7 cellular contexts compared by ENCODE assay signal in the genomic region with DNA sequence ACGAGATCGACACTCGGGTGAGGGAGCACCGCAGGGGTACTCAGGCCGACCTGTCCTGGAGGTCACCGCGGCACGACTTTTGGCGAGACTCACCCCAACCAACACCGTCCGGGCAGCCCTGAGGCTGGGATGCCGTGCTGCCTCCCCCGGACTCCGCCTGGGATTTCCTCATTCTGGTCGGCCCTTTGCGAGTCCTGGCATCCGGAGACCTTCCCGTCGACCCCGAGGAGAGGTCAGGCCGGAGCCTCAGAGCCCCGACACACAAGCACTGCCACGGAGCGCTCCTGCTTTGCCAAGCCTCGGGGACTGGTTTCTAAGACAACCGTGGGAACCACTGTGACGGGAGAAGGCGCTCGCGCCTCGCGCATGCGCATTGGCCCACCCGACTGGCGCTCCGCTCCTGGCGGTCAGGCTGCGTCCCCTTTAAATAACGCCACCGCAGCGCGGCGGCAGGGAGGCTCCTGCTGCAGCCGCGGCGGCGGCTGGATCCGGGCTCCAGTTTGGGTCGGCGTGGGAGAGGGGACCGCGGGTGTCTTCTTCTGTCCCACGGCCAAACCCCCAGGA.
A peak's percentile ranks its signal among the peaks of the same experiment; 100 is the strongest.
DNase-seq lines count a peak whose midpoint lies in the region; ATAC-seq, FAIRE-seq and TF ChIP-seq lines count a peak whose summit lies in the region.
"Not testable (repeated sequence)": the region's sequence is repeated elsewhere in the genome, so short reads cannot be mapped to it uniquely, and the experiment has no call there.

No MANE protein-coding gene starts in this region.

- H3K4me3 ChIP-seq in choroid plexus epithelial cell (ENCODE audit: low read depth, low read length) (peak overlapping the region; percentile 48), kidney (ENCODE audit: low read length in 2 of 2) (peak overlapping the region; percentile 38 to 60), small intestine (ENCODE audit: low read depth in 1 of 2, low read length in 2 of 2) (peak overlapping the region in 1 of 2 donors; percentile 30)

- TF ChIP-seq CTCF in choroid plexus epithelial cell (conservative IDR thresholded peaks at IDR 0.05; ENCODE audit: low read depth, low read length): not testable (repeated sequence)
- TF ChIP-seq CTCF in kidney (IDR thresholded peaks at IDR 0.05; ENCODE audit: borderline replicate concordance, extremely low read depth, insufficient read depth): peak; percentile 11

- peaks cover 4 to 20% of the 10 kb centered on the region in 2 donors for H3K27me3 ChIP-seq in small intestine (ENCODE audit: control insufficient read depth in 2 of 2, insufficient read depth in 2 of 2, low read length in 2 of 2)

- H3K9ac ChIP-seq in kidney (ENCODE audit: low read length in 2 of 2): not testable (repeated sequence)

- H3K4me1 ChIP-seq in kidney (ENCODE audit: control insufficient read depth in 1 of 2, insufficient read depth in 1 of 2, low read depth in 1 of 2, low read length in 2 of 2): peaks cover 5 to 38% of the 10 kb centered on the region in 2 donors
- H3K4me1 ChIP-seq in small intestine (ENCODE audit: control insufficient read depth in 2 of 2, insufficient read depth in 1 of 2, low read depth in 1 of 2, low read length in 1 of 2): not testable (repeated sequence)

- 1 to 2% (median 1%) methylated on average over 45 to 53 of the region's 53 CpGs for WGBS in small intestine, 3 donors

- peak; percentile 60 for ATAC-seq in GM18519 (IDR thresholded peaks at IDR 0.05; ENCODE audit: low FRiP score, unreplicated experiment)

- peak; percentile 77 for DNase-seq in HT1080 (ENCODE audit: low read depth)
- DNase-seq in NCI-H82 (lab: John Stamatoyannopoulos, UW): peak; percentile 95
- DNase-seq in activated CD4-positive, alpha-beta T cell treated with anti-CD3 and anti-CD28 coated beads, Interleukin-2, amount 50 U/mL, for 24 hours (ENCODE audit: low read depth in 1 of 2, low spot score in 1 of 2): peak; percentile 67 to 79
- DNase-seq in choroid plexus epithelial cell (ENCODE audit: low read depth): peak; percentile 84
- peak; percentile 97 for DNase-seq in kidney
- peak; percentile 76 for DNase-seq in small intestine

- not testable (repeated sequence) for H3K36me3 ChIP-seq in kidney (ENCODE audit: control insufficient read depth in 1 of 2, insufficient read depth in 2 of 2, low read length in 2 of 2); small intestine (ENCODE audit: control insufficient read depth in 2 of 2, insufficient read depth in 2 of 2, low read length in 2 of 2)

- FAIRE-seq in kidney (lab: Jason Lieb, UNC); small intestine (lab: Jason Lieb, UNC): not testable (repeated sequence)

- not testable (repeated sequence) for H3K9me3 ChIP-seq in kidney (ENCODE audit: control insufficient read depth in 1 of 2, low read length in 2 of 2); small intestine (ENCODE audit: control insufficient read depth, low read depth)

- H3K27ac ChIP-seq in kidney (ENCODE audit: low read depth in 2 of 2, low read length in 2 of 2); small intestine (ENCODE audit: low read depth in 1 of 2, low read length in 1 of 2): not testable (repeated sequence)

- intact Hi-C loops in kidney (cut with DNase I): not testable (repeated sequence)
